In genomic region chr6:113971786-113972185, GRCh38 we compare ENCODE assay signal across 1 cellular context.
A peak's percentile ranks its signal among the peaks of the same experiment; 100 is the strongest.
TF ChIP-seq lines count a peak whose summit lies in the region.

No MANE protein-coding gene starts in this region.

TF ChIP-seq in HepG2, 621 proteins besides CTCF, POLR2A, EP300 and RAD21:
- no peak for TF ChIP-seq GLI4 (CRISPR knock-in tag; IDR thresholded peaks at IDR 0.05; ENCODE audit: borderline replicate concordance)
- no peak for TF ChIP-seq KLF9 (CRISPR knock-in tag; IDR thresholded peaks at IDR 0.05; ENCODE audit: low read depth)
- peak; percentile 9; the same call in 1 of the 2 replicates for TF ChIP-seq ZNF841 (CRISPR knock-in tag; IDR thresholded peaks at IDR 0.05; ENCODE audit: borderline replicate concordance)
